Comparison of ENCODE assay signal across 21 cellular contexts in the genomic region with DNA sequence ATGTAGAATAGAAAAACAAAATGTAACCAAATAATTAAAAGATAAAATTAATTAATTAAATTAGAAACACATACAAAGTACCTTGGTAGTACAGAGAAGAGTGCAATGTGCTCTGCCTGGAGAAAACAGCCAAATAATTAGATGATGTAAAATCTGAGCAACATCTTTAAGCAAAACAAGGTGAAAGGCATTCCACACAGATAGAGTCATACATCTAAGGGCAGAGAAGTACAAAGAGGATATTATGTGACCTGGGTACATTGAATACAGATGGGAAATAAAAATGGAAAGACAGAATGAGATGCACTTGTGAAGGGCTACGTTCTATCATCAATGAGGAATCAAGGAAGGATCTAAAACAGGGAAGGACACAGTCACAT. TPM values are rescaled to one million over a fixed set of nuclear protein-coding genes. Genes with fewer than 3 reads are reported as not detected.
DNase-seq lines count a peak whose midpoint lies in the region; ATAC-seq and TF ChIP-seq lines count a peak whose summit lies in the region.
"Had no signal": no experiment of that assay in that cellular context is flagged by ENCODE, and none has a peak within 500 bp of the region (broad histone marks: within the 10 kb centered on the region; RNA-seq: fewer than 3 reads in every experiment).

No MANE protein-coding gene starts in this region.

- H4K8ac ChIP-seq in trophoblast cell (ENCODE audit: low read depth, low read length), result peak overlapping the region; percentile 82

- peak overlapping the region; percentile 62 for H4K12ac ChIP-seq in trophoblast cell (ENCODE audit: low read depth, low read length)

- H3K9me3 Mint-ChIP-seq in activated T-helper 17 cell treated with anti-CD3 and anti-CD28 coated beads, Interleukin-2, amount 50 U/mL, for 72 hours, result no peaks in the 10 kb centered on the region
- H3K9me3 Mint-ChIP-seq: nephron; stimulated activated naive CD8-positive, alpha-beta T cell treated with anti-CD3 and anti-CD28 coated beads, Interleukin-15, amount 100 ng/mL, for 72 hours; T-cell had no signal

- H3K27ac Mint-ChIP-seq in activated T-helper 17 cell treated with anti-CD3 and anti-CD28 coated beads, Interleukin-2, amount 50 U/mL, for 72 hours, result no peak overlapping the region
- H3K27ac Mint-ChIP-seq: activated CD4-positive, alpha-beta T cell treated with anti-CD3 and anti-CD28 coated beads, Interleukin-2, amount 10 ng/mL, durations not matched to agents 7 days and 5 days; nephron; stimulated activated naive CD8-positive, alpha-beta T cell treated with anti-CD3 and anti-CD28 coated beads, Interleukin-15, amount 100 ng/mL, for 72 hours; T-cell had no signal

- no peaks in the 10 kb centered on the region for H3K36me3 Mint-ChIP-seq in activated T-helper 17 cell treated with anti-CD3 and anti-CD28 coated beads, Interleukin-2, amount 50 U/mL, for 72 hours (ENCODE audit: low read depth)
- H3K36me3 Mint-ChIP-seq: T-cell had no signal

- H3K23ac ChIP-seq in trophoblast cell (ENCODE audit: low read length), result no peak overlapping the region

- peak overlapping the region; percentile 99 for H4K91ac ChIP-seq in trophoblast cell (ENCODE audit: low read depth, low read length)

- peaks cover 20% of the 10 kb centered on the region for H3K79me1 ChIP-seq in trophoblast cell (ENCODE audit: low read length)

- peak overlapping the region; percentile 93 for H3K14ac ChIP-seq in trophoblast cell (ENCODE audit: low read length)

- H3K4me1 Mint-ChIP-seq in activated T-helper 17 cell treated with anti-CD3 and anti-CD28 coated beads, Interleukin-2, amount 50 U/mL, for 72 hours, result no peaks in the 10 kb centered on the region
- H3K4me1 Mint-ChIP-seq: activated CD4-positive, alpha-beta T cell treated with anti-CD3 and anti-CD28 coated beads, Interleukin-2, amount 10 ng/mL, durations not matched to agents 7 days and 5 days; stimulated activated naive CD8-positive, alpha-beta T cell treated with anti-CD3 and anti-CD28 coated beads, Interleukin-15, amount 100 ng/mL, for 72 hours; T-cell had no signal

- H3K4me2 ChIP-seq in GM23248 (ENCODE audit: unreplicated experiment) (peak overlapping the region; percentile 11), trophoblast cell (ENCODE audit: low read length) (no peak overlapping the region)
- H3K4me2 ChIP-seq: BLaER1 had no signal

- H2AK5ac ChIP-seq in trophoblast cell (ENCODE audit: low read length), result peak overlapping the region; percentile 94

- CTCF ChIA-PET in RWPE1 (lab: Yijun Ruan, JAX), result no interaction called here

- H3K36me3 ChIP-seq in GM23248 (ENCODE audit: low read depth), result no peaks in the 10 kb centered on the region
- H3K36me3 ChIP-seq in trophoblast cell (ENCODE audit: control insufficient read depth in 1 of 2, insufficient read depth in 2 of 2, low read length in 2 of 2), result no peaks in the 10 kb centered on the region
- H3K36me3 ChIP-seq: BLaER1, gastroesophageal sphincter, transverse colon had no signal

- no peak overlapping the region for H3K9ac ChIP-seq in GM23248
- H3K9ac ChIP-seq in trophoblast cell (ENCODE audit: low read length), result no peak overlapping the region
- H3K9ac ChIP-seq: BLaER1 had no signal

- TF ChIP-seq CTCF in RWPE1 (conservative IDR thresholded peaks at IDR 0.05; ENCODE audit: low read depth) (no peak), GM10266 (IDR thresholded peaks at IDR 0.05; ENCODE audit: control insufficient read depth, insufficient read depth, low read depth, missing control alignments) (no peak)

- in situ Hi-C loops in GM23248 (cut with MboI), result no loop called here

- H3K4ac ChIP-seq in trophoblast cell (ENCODE audit: low read depth, low read length), result peak overlapping the region; percentile 55

- peaks cover 18% of the 10 kb centered on the region; the same call in 1 of the 2 replicates for H3K4me1 ChIP-seq in GM23248 (ENCODE audit: insufficient read depth)
- peaks cover 4 to 19% of the 10 kb centered on the region in 2 experiments for H3K4me1 ChIP-seq in trophoblast cell (ENCODE audit: control insufficient read depth in 1 of 2, insufficient read depth in 2 of 2, low read length in 2 of 2)
- H3K4me1 ChIP-seq: BLaER1 had no signal

- 53 to 55% methylated on average over 1 of the region's 1 CpG for WGBS in GM23248 (ENCODE audit: low coverage in 1 of 2, low lambda C conversion rate in 2 of 2, missing lambda C conversion rate in 2 of 2), 2 experiments
- no CpG with 5 or more reads among the region's 1 CpG for WGBS in trophoblast cell (ENCODE audit: extremely low coverage, insufficient coverage, insufficient read length)

- H3K27me3 ChIP-seq in GM23248 (replicated peaks; ENCODE audit: insufficient read depth), result no peaks in the 10 kb centered on the region
- no peaks in the 10 kb centered on the region for H3K27me3 ChIP-seq in trophoblast cell (ENCODE audit: insufficient read depth, low read length)
- H3K27me3 ChIP-seq: BLaER1, gastroesophageal sphincter, transverse colon had no signal

- no peak overlapping the region for H3K4me3 Mint-ChIP-seq in activated T-helper 17 cell treated with anti-CD3 and anti-CD28 coated beads, Interleukin-2, amount 50 U/mL, for 72 hours
- H3K4me3 Mint-ChIP-seq: activated CD4-positive, alpha-beta T cell treated with anti-CD3 and anti-CD28 coated beads, Interleukin-2, amount 10 ng/mL, durations not matched to agents 7 days and 5 days; nephron; stimulated activated naive CD8-positive, alpha-beta T cell treated with anti-CD3 and anti-CD28 coated beads, Interleukin-15, amount 100 ng/mL, for 72 hours; T-cell had no signal

- peaks cover 13% of the 10 kb centered on the region for H3F3A ChIP-seq in GM23248 (ENCODE audit: insufficient read depth)

- no peaks in the 10 kb centered on the region for H3K9me3 ChIP-seq in GM23248 (ENCODE audit: low read depth)
- no peaks in the 10 kb centered on the region for H3K9me3 ChIP-seq in trophoblast cell (ENCODE audit: insufficient read depth, low read depth, low read length)
- H3K9me3 ChIP-seq: BLaER1, gastroesophageal sphincter, transverse colon had no signal

- peak overlapping the region; percentile 100 for H2BK12ac ChIP-seq in trophoblast cell (ENCODE audit: low read length)

- DNase-seq in GM23248 (peak; percentile 28), RWPE1 (ENCODE audit: low spot score) (peak; percentile 19), dedifferentiated amniotic fluid mesenchymal stem cell (ENCODE audit: extremely low spot score) (peak; percentile 13), trophoblast cell (peak in 1 of 2 donors; percentile 66), GM10266 (ENCODE audit: extremely low spot score) (no peak)
- DNase-seq in activated T-cell treated with anti-CD3 and anti-CD28 coated beads, Interleukin-2, amount 50 U/mL, for 48 hours, result no peak
- DNase-seq: activated CD4-positive, alpha-beta T cell treated with anti-CD3 and anti-CD28 coated beads, Interleukin-2, amount 10 ng/mL, durations not matched to agents 7 days and 5 days; activated CD8-positive, alpha-beta memory T cell treated with anti-CD3 and anti-CD28 coated beads, Interleukin-2, amount 50 U/mL, for 4 hours; aorta; left colon; NCI-H1417 treated with DMSO at 0.1 percent for 48 hours; NCI-H345; stimulated activated CD4-positive, alpha-beta T cell treated with anti-CD3 and anti-CD28 coated beads, Interleukin-2, amount 100 ng/mL, for 48 hours; stimulated activated naive CD8-positive, alpha-beta T cell treated with anti-CD3 and anti-CD28 coated beads, Interleukin-15, amount 100 ng/mL, for 72 hours; T-cell; transverse colon had no signal

- H2BK5ac ChIP-seq in trophoblast cell (ENCODE audit: low read depth, low read length, poor library complexity), result peak overlapping the region; percentile 97

- peak overlapping the region; percentile 84 for H3K18ac ChIP-seq in trophoblast cell (ENCODE audit: low read length)

- no peaks in the 10 kb centered on the region for H3K27me3 Mint-ChIP-seq in activated T-helper 17 cell treated with anti-CD3 and anti-CD28 coated beads, Interleukin-2, amount 50 U/mL, for 72 hours
- H3K27me3 Mint-ChIP-seq: stimulated activated naive CD8-positive, alpha-beta T cell treated with anti-CD3 and anti-CD28 coated beads, Interleukin-15, amount 100 ng/mL, for 72 hours; T-cell had no signal

- H3K9me2 ChIP-seq in GM23248 (ENCODE audit: insufficient read depth), result no peaks in the 10 kb centered on the region

- H3K4me3 ChIP-seq in GM23248 (no peak overlapping the region), trophoblast cell (ENCODE audit: low read depth, low read length) (no peak overlapping the region)
- H3K4me3 ChIP-seq: BLaER1, gastroesophageal sphincter, skin epidermis, transverse colon had no signal

- H3K27ac ChIP-seq in GM23248 (no peak overlapping the region), RWPE1 (no peak overlapping the region), trophoblast cell (ENCODE audit: low read depth, low read length) (peak overlapping the region; percentile 37)
- H3K27ac ChIP-seq: BLaER1, gastroesophageal sphincter, skin epidermis, transverse colon had no signal

- H2BK120ac ChIP-seq in trophoblast cell (ENCODE audit: insufficient read depth, low read length, poor library complexity), result peak overlapping the region; percentile 95

- ATAC-seq in activated T-helper 17 cell treated with anti-CD3 and anti-CD28 coated beads, Interleukin-2, amount 50 U/mL, for 72 hours (replicated peaks), result no peak
- ATAC-seq: gastroesophageal sphincter; left colon; stimulated activated naive CD8-positive, alpha-beta T cell treated with anti-CD3 and anti-CD28 coated beads, Interleukin-15, amount 100 ng/mL, for 72 hours; T-cell had no signal

- no peak overlapping the region for H2AFZ ChIP-seq in GM23248
- H2AFZ ChIP-seq in trophoblast cell (ENCODE audit: insufficient read depth, low read length, poor library complexity), result no peak overlapping the region

- H3K79me2 ChIP-seq in GM23248 (ENCODE audit: insufficient read depth) (no peaks in the 10 kb centered on the region), trophoblast cell (ENCODE audit: control insufficient read depth, insufficient read depth, low read length, poor library complexity) (peaks cover 4% of the 10 kb centered on the region)

- POLR2A ChIA-PET in RWPE1 (lab: Yijun Ruan, JAX; ENCODE audit: low non-redundant PET), result no interaction called here

- H4K20me1 ChIP-seq in GM23248 (ENCODE audit: insufficient read depth), result no peaks in the 10 kb centered on the region
- H4K20me1 ChIP-seq: BLaER1 had no signal

RNA-seq across cellular contexts. Expression of a gene that starts 25.2 kb away (rescaled TPM):
- total RNA-seq in GM23248 (2014; rRNA removed; shearing (Covaris generic)), result 41.4 and 50.4 TPM in 2 replicates
- 19.5 and 20.0 TPM in 2 replicates for polyA plus RNA-seq in GM23248 (2016; fragmentation: Nextera tagmentation; extraction: Ambion mirVana)
- polyA plus RNA-seq in trophoblast cell (2013), result 73.5 and 73.7 TPM in 2 replicates
- total RNA-seq in activated T-helper 17 cell treated with anti-CD3 and anti-CD28 coated beads, Interleukin-2, amount 50 U/mL, for 72 hours, result 10 to 100 TPM; 23.8 to 38.2 TPM

Comparison
In these comparisons a context has a peak if more than half of its experiments do, and no peak if none do; other contexts are left out.
1. DNase-seq: peak in GM23248 (single experiment), RWPE1 (single experiment) and dedifferentiated amniotic fluid mesenchymal stem cell (single experiment); none in GM10266 (single experiment) and activated T-cell treated with anti-CD3 and anti-CD28 coated beads, Interleukin-2, amount 50 U/mL, for 48 hours (0 of 2).